Comparison of ENCODE assay signal across 9 cellular contexts in the genomic region with DNA sequence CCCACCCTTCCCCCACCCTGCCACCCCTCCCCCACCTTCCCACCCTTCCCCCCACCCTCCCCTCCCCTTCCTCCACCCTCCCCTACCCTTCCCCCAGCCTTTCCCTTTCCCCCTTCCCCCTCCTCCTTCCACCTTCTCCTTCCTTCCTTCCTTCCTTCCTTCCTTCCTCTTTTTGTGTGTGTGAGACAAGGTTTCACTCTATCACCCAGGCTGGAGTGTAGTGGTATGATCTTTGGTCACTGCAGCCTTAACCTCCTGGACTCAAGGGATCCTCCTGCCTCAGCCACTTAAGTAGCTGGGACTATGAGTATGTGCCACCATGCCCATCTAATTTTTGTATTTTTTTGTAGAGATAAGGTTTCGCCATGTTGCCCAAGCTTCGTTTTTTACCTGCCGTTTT. TPM values are rescaled to one million over a fixed set of nuclear protein-coding genes. Genes with fewer than 3 reads are reported as not detected.
DNase-seq lines count a peak whose midpoint lies in the region; ATAC-seq, FAIRE-seq and TF ChIP-seq lines count a peak whose summit lies in the region.
"Had no signal": no experiment of that assay in that cellular context is flagged by ENCODE, and none has a peak within 500 bp of the region (broad histone marks: within the 10 kb centered on the region; RNA-seq: fewer than 3 reads in every experiment).

No MANE protein-coding gene starts in this region.

- no peak for FAIRE-seq in astrocyte (lab: Jason Lieb, UNC)

- peaks cover 42% of the 10 kb centered on the region for H3K36me3 ChIP-seq in left ventricle myocardium inferior
- H3K36me3 ChIP-seq in astrocyte (ENCODE audit: insufficient read depth, low read length): peaks cover 6% of the 10 kb centered on the region
- no peaks in the 10 kb centered on the region for H3K36me3 ChIP-seq in uterus

- H3K27me3 Mint-ChIP-seq in astrocyte (ENCODE audit: low read depth, unreplicated experiment): no peaks in the 10 kb centered on the region
- H3K27me3 Mint-ChIP-seq in naive B cell: no peaks in the 10 kb centered on the region

- intact Hi-C loops in left ventricle myocardium inferior (cut with micrococcal nuclease): loop anchor here (10.0 kb wide), 1 partner anchor 47 kb away; no protein-coding TSS in a partner anchor
- intact Hi-C loops in left ventricle myocardium superior (cut with micrococcal nuclease): no loop called here
- intact Hi-C loops in uterus (cut with DNase I; ENCODE audit: low total_unique reads): no loop called here

- H3K4me3 Mint-ChIP-seq in astrocyte (ENCODE audit: unreplicated experiment) (no peak overlapping the region), naive B cell (peak overlapping the region in 2 of 8 donors; percentile 22 to 24)

- H3K9me3 ChIP-seq in left ventricle myocardium inferior (replicated peaks): no peaks in the 10 kb centered on the region
- no peaks in the 10 kb centered on the region for H3K9me3 ChIP-seq in astrocyte (ENCODE audit: insufficient read depth, low read depth, low read length)
- H3K9me3 ChIP-seq in uterus: no peaks in the 10 kb centered on the region

- no peak for ATAC-seq in left ventricle myocardium superior
- no peak for ATAC-seq in naive B cell (ENCODE audit: low read depth in 2 of 2)

- H3K4me2 ChIP-seq in astrocyte (ENCODE audit: low read length): no peak overlapping the region

- peak overlapping the region; percentile 79 for H3K27ac ChIP-seq in left ventricle myocardium inferior (replicated peaks)
- peak overlapping the region; percentile 92 for H3K27ac ChIP-seq in astrocyte (ENCODE audit: low read depth, low read length)
- peak overlapping the region; percentile 80 to 90 for H3K27ac ChIP-seq in uterus

- no peaks in the 10 kb centered on the region for H3K9me3 Mint-ChIP-seq in astrocyte (ENCODE audit: unreplicated experiment)
- peaks cover 0 to 1% (median 0%) of the 10 kb centered on the region in 7 donors for H3K9me3 Mint-ChIP-seq in naive B cell

- peaks cover 10% of the 10 kb centered on the region for H3K79me2 ChIP-seq in astrocyte (ENCODE audit: insufficient read depth, low read length)

- no peak for DNase-seq in left ventricle myocardium inferior
- DNase-seq in left ventricle myocardium superior: no peak
- no peak for DNase-seq in astrocyte (ENCODE audit: low read depth)
- no peak for DNase-seq in naive B cell
- DNase-seq in uterus: no peak
- no peak for DNase-seq in nucleus accumbens (lab: John Stamatoyannopoulos, UW)
- DNase-seq in NCI-H187 treated with DMSO at 0.1 percent for 48 hours (lab: John Stamatoyannopoulos, UW): no peak
- DNase-seq in NCI-H1436 (lab: John Stamatoyannopoulos, UW): no peak
- DNase-seq: NCI-H774 had no signal

- TF ChIP-seq CTCF in left ventricle myocardium inferior (IDR thresholded peaks at IDR 0.05; ENCODE audit: borderline replicate concordance) (no peak), astrocyte (IDR thresholded peaks at IDR 0.05; ENCODE audit: insufficient read depth, low read depth, low read length) (no peak), uterus (IDR thresholded peaks at IDR 0.05) (no peak)

- H2AFZ ChIP-seq in astrocyte (ENCODE audit: low read depth, low read length): no peak overlapping the region

- H4K20me1 ChIP-seq in astrocyte (ENCODE audit: insufficient read depth, low read length): peaks cover 39% of the 10 kb centered on the region

- H3K4me1 ChIP-seq in left ventricle myocardium inferior (peaks cover 82% of the 10 kb centered on the region), astrocyte (ENCODE audit: insufficient read depth, low read length) (peaks cover 32% of the 10 kb centered on the region), uterus (peaks cover 0 to 25% of the 10 kb centered on the region in 2 donors)

- H3K27ac Mint-ChIP-seq in astrocyte (ENCODE audit: unreplicated experiment) (peak overlapping the region; percentile 95), naive B cell (peak overlapping the region; percentile 24 to 95 (median 82))

- H3K36me3 Mint-ChIP-seq in astrocyte (ENCODE audit: low read depth, unreplicated experiment) (peaks cover 29% of the 10 kb centered on the region), naive B cell (peaks cover 0 to 6% of the 10 kb centered on the region in 2 donors)

- H3K4me3 ChIP-seq in left ventricle myocardium inferior (no peak overlapping the region), astrocyte (ENCODE audit: insufficient read depth, low read depth, low read length) (no peak overlapping the region), uterus (no peak overlapping the region)

- peaks cover 38% of the 10 kb centered on the region for H3K4me1 Mint-ChIP-seq in astrocyte (ENCODE audit: low read depth, unreplicated experiment)
- H3K4me1 Mint-ChIP-seq in naive B cell: peaks cover 15 to 33% (median 30%) of the 10 kb centered on the region in 3 donors

- H3K27me3 ChIP-seq in left ventricle myocardium inferior (ENCODE audit: low read depth) (no peaks in the 10 kb centered on the region), astrocyte (ENCODE audit: insufficient read depth, low read length) (no peaks in the 10 kb centered on the region), uterus (no peaks in the 10 kb centered on the region)

- peak overlapping the region; percentile 76 for H3K9ac ChIP-seq in astrocyte (ENCODE audit: low read length)

- no peak for TF ChIP-seq POLR2A in uterus (IDR thresholded peaks at IDR 0.05)

RNA-seq across cellular contexts. Expression of a gene that starts 35.2 kb away (rescaled TPM):
- total RNA-seq in left ventricle myocardium inferior (not detected), left ventricle myocardium superior (not detected), astrocyte (not detected in 2 replicates), uterus (1 to 10 TPM in 2 of 4 donors, under 1 TPM in 1, not detected in 1; 0.83 to 3.6 (median 1.6) TPM)
- polyA plus RNA-seq in naive B cell (ENCODE audit: low read depth in 6 of 6): not detected

RNA-seq across cellular contexts. Expression of a gene that starts 52.1 kb away (rescaled TPM):
- total RNA-seq in left ventricle myocardium inferior: 14.4 TPM
- total RNA-seq in left ventricle myocardium superior: 12.3 TPM
- 10.9 and 11.3 TPM in 2 replicates for total RNA-seq in astrocyte
- polyA plus RNA-seq in naive B cell (ENCODE audit: low read depth in 6 of 6): 10 to 100 TPM; 42.5 to 67.3 (median 57.0) TPM
- 10 to 100 TPM; 17.6 to 80.2 (median 44.7) TPM for total RNA-seq in uterus

RNA-seq across cellular contexts. Expression of a gene that starts 58.2 kb away (rescaled TPM):
- total RNA-seq in left ventricle myocardium inferior (22.6 TPM), left ventricle myocardium superior (22.4 TPM), astrocyte (73.6 and 75.7 TPM in 2 replicates), uterus (10 to 100 TPM; 27.4 to 79.2 (median 55.3) TPM)
- 10 to 100 TPM; 26.0 to 34.2 (median 29.7) TPM for polyA plus RNA-seq in naive B cell (ENCODE audit: low read depth in 6 of 6)
